In genomic region chr4:159240690-159241089, GRCh38 we compare ENCODE assay signal across 13 cellular contexts.
A peak's percentile ranks its signal among the peaks of the same experiment; 100 is the strongest.
DNase-seq lines count a peak whose midpoint lies in the region; ATAC-seq and TF ChIP-seq lines count a peak whose summit lies in the region.
"Had no signal": no experiment of that assay in that cellular context is flagged by ENCODE, and none has a peak within 500 bp of the region (broad histone marks: within the 10 kb centered on the region; RNA-seq: fewer than 3 reads in every experiment).

No MANE protein-coding gene starts in this region.

- H3K27ac ChIP-seq in parathyroid adenoma, result peak overlapping the region; percentile 19

- H3K4me1 ChIP-seq in parathyroid adenoma, result no peaks in the 10 kb centered on the region
- H3K4me1 ChIP-seq: BE2C had no signal

- H3K9ac ChIP-seq in parathyroid adenoma, result no peak overlapping the region

- no peak overlapping the region for H2AFZ ChIP-seq in parathyroid adenoma

- no peaks in the 10 kb centered on the region for H3K27me3 ChIP-seq in parathyroid adenoma (ENCODE audit: control insufficient read depth, insufficient read depth, low read length)
- H3K27me3 ChIP-seq: BE2C had no signal

- DNase-seq in AG20443 (ENCODE audit: low spot score) (peak; percentile 26), NOMO-1 treated with DMSO at 0.1 percent for 48 hours (lab: John Stamatoyannopoulos, UW; ENCODE audit: unreplicated experiment) (peak; percentile 94), fibroblast of peridontal ligament (ENCODE audit: extremely low read depth) (peak; percentile 66), NCI-H526 (lab: John Stamatoyannopoulos, UW) (no peak), NCI-H1694 treated with DMSO at 0.1 percent for 48 hours (lab: John Stamatoyannopoulos, UW) (no peak), SW 1271 (lab: John Stamatoyannopoulos, UW) (no peak)
- DNase-seq: activated CD8-positive, alpha-beta T cell treated with anti-CD3 and anti-CD28 coated beads, Interleukin-2, amount 10 ng/mL, durations not matched to agents 7 days and 5 days; BE2C; central memory CD4-positive, alpha-beta T cell; GDM1; stimulated activated CD8-positive, alpha-beta memory T cell treated with anti-CD3 and anti-CD28 coated beads, Interleukin-4, amount 100 ng/mL, for 48 hours had no signal

- no peak for TF ChIP-seq CTCF in parathyroid adenoma (IDR thresholded peaks at IDR 0.05)

- H3K9me3 ChIP-seq in parathyroid adenoma (ENCODE audit: control insufficient read depth, low read length), result no peaks in the 10 kb centered on the region
- H3K9me3 ChIP-seq: BE2C had no signal

- no peak for ATAC-seq in HG03280 (IDR thresholded peaks at IDR 0.05; ENCODE audit: unreplicated experiment)
- ATAC-seq: activated CD8-positive, alpha-beta T cell treated with anti-CD3 and anti-CD28 coated beads, Interleukin-2, amount 10 ng/mL, durations not matched to agents 7 days and 5 days had no signal

- H3K79me2 ChIP-seq in parathyroid adenoma, result no peaks in the 10 kb centered on the region

- H3K4me3 ChIP-seq in parathyroid adenoma (ENCODE audit: low read depth, low read length), result peak overlapping the region; percentile 5

- H3K36me3 ChIP-seq in parathyroid adenoma (ENCODE audit: control insufficient read depth, insufficient read depth, low read length), result no peaks in the 10 kb centered on the region
- H3K36me3 ChIP-seq: BE2C had no signal

- H3K4me2 ChIP-seq in parathyroid adenoma (ENCODE audit: low read length), result no peak overlapping the region

Comparison
In these comparisons a context has a peak if more than half of its experiments do, and no peak if none do; other contexts are left out.
1. DNase-seq: peak in AG20443 (single experiment), NOMO-1 treated with DMSO at 0.1 percent for 48 hours (single experiment) and fibroblast of peridontal ligament (single experiment); none in NCI-H526 (0 of 2), NCI-H1694 treated with DMSO at 0.1 percent for 48 hours (single experiment) and SW 1271 (0 of 2).